In genomic region chr22:24819941-24820461, GRCh38 we compare ENCODE assay signal across 1 cellular context.
TF ChIP-seq lines count a peak whose summit lies in the region.

No MANE protein-coding gene starts in this region.

TF ChIP-seq in HEK293, 187 proteins besides CTCF, POLR2A, EP300 and RAD21 (continued from another document):
- TF ChIP-seq ZNF354C (tag by site-specific recombination; IDR thresholded peaks at IDR 0.05; ENCODE audit: borderline replicate concordance, low read depth): no peak
- TF ChIP-seq ZNF37A (tag by site-specific recombination; IDR thresholded peaks at IDR 0.05): no peak
- TF ChIP-seq ZFP37 (tag by site-specific recombination; IDR thresholded peaks at IDR 0.05): no peak
- no peak for TF ChIP-seq ZNF654 (tag by site-specific recombination; IDR thresholded peaks at IDR 0.05; ENCODE audit: low read depth)
